ENCODE assay signal across 10 cellular contexts in genomic region chrX:120562569-120562926, GRCh38. TPM values are rescaled to one million over a fixed set of nuclear protein-coding genes. Genes with fewer than 3 reads are reported as not detected.
A peak's percentile ranks its signal among the peaks of the same experiment; 100 is the strongest.
DNase-seq lines count a peak whose midpoint lies in the region; ATAC-seq and TF ChIP-seq lines count a peak whose summit lies in the region.
"Had no signal": no experiment of that assay in that cellular context is flagged by ENCODE, and none has a peak within 500 bp of the region (broad histone marks: within the 10 kb centered on the region; RNA-seq: fewer than 3 reads in every experiment).

No MANE protein-coding gene starts in this region.

- DNase-seq in activated T-cell treated with anti-CD3 and anti-CD28 coated beads, Interleukin-2, amount 50 U/mL, for 24 hours, result no peak
- DNase-seq in activated T-cell treated with anti-CD3 and anti-CD28 coated beads for 4 hours, result no peak
- DNase-seq in UCSD-AML1 (lab: John Stamatoyannopoulos, UW; ENCODE audit: unreplicated experiment), result peak; percentile 9
- no peak for DNase-seq in lower lobe of right lung
- DNase-seq in suprapubic skin (ENCODE audit: low spot score in 2 of 2), result no peak
- DNase-seq in SKM-1 treated with dmso at 0.1 percent for 144 hours (lab: John Stamatoyannopoulos, UW; ENCODE audit: unreplicated experiment), result no peak
- no peak for DNase-seq in stimulated activated CD8-positive, alpha-beta memory T cell treated with anti-CD3 and anti-CD28 coated beads, Interleukin-4, amount 100 ng/mL, for 48 hours
- DNase-seq: activated CD4-positive, CD25-positive, alpha-beta regulatory T cell treated with anti-CD3 and anti-CD28 coated beads, Interleukin-2, amount 50 U/mL, for 72 hours; substantia nigra had no signal

- H3K4me1 ChIP-seq in lower lobe of right lung, result peaks cover 15% of the 10 kb centered on the region
- H3K4me1 ChIP-seq in suprapubic skin, result peaks cover 24% of the 10 kb centered on the region

- H3K9me3 ChIP-seq in lower lobe of right lung, result no peaks in the 10 kb centered on the region
- no peaks in the 10 kb centered on the region for H3K9me3 ChIP-seq in suprapubic skin

- TF ChIP-seq CTCF in lower lobe of right lung (IDR thresholded peaks at IDR 0.05) (no peak), suprapubic skin (IDR thresholded peaks at IDR 0.05) (no peak)

- H3K4me3 Mint-ChIP-seq in activated T-cell treated with anti-CD3 and anti-CD28 coated beads, Interleukin-2, amount 50 U/mL, for 24 hours, result no peak overlapping the region

- TF ChIP-seq POLR2A in suprapubic skin (IDR thresholded peaks at IDR 0.05), result no peak

- peaks cover 14% of the 10 kb centered on the region for H3K36me3 Mint-ChIP-seq in activated T-cell treated with anti-CD3 and anti-CD28 coated beads, Interleukin-2, amount 50 U/mL, for 24 hours (ENCODE audit: low read depth)

- H3K27ac ChIP-seq in lower lobe of right lung (peak overlapping the region; percentile 96), suprapubic skin (peak overlapping the region; percentile 98)

- peaks cover 1% of the 10 kb centered on the region for H3K36me3 ChIP-seq in lower lobe of right lung
- H3K36me3 ChIP-seq in suprapubic skin, result no peaks in the 10 kb centered on the region

- no peak for ATAC-seq in lower lobe of right lung
- ATAC-seq in GM21367 (IDR thresholded peaks at IDR 0.05; ENCODE audit: unreplicated experiment), result no peak

- peak overlapping the region; percentile 44 for H3K27ac Mint-ChIP-seq in activated T-cell treated with anti-CD3 and anti-CD28 coated beads, Interleukin-2, amount 50 U/mL, for 24 hours

- peaks cover 21% of the 10 kb centered on the region for H3K4me1 Mint-ChIP-seq in activated T-cell treated with anti-CD3 and anti-CD28 coated beads, Interleukin-2, amount 50 U/mL, for 24 hours (ENCODE audit: low read depth)

- no peak for TF ChIP-seq EP300 in suprapubic skin (IDR thresholded peaks at IDR 0.05)

- peaks cover 4% of the 10 kb centered on the region for H3K27me3 Mint-ChIP-seq in activated T-cell treated with anti-CD3 and anti-CD28 coated beads, Interleukin-2, amount 50 U/mL, for 24 hours

- 51% methylated on average over 2 of the region's 2 CpGs for WGBS in suprapubic skin

- H3K9me3 Mint-ChIP-seq in activated T-cell treated with anti-CD3 and anti-CD28 coated beads, Interleukin-2, amount 50 U/mL, for 24 hours, result no peaks in the 10 kb centered on the region

- intact Hi-C loops in lower lobe of right lung (cut with DNase I), result no loop called here

- H3K27me3 ChIP-seq in lower lobe of right lung (ENCODE audit: low read depth), result no peaks in the 10 kb centered on the region
- no peaks in the 10 kb centered on the region for H3K27me3 ChIP-seq in suprapubic skin

- H3K4me3 ChIP-seq in lower lobe of right lung (no peak overlapping the region), suprapubic skin (no peak overlapping the region)

RNA-seq across cellular contexts. Expression of gene CUL4B, which starts 1.8 kb away (rescaled TPM):
- total RNA-seq in lower lobe of right lung, result 37.3 TPM
- total RNA-seq in suprapubic skin, result 10 to 100 TPM; 18.6 to 47.2 (median 28.4) TPM

RNA-seq across cellular contexts. Expression of gene MCTS1, which starts 41.4 kb away (rescaled TPM):
- total RNA-seq in lower lobe of right lung, result 30.0 TPM
- 10 to 100 TPM; 17.6 to 25.7 (median 21.5) TPM for total RNA-seq in suprapubic skin
